Comparison of ENCODE assay signal across 21 cellular contexts in genomic region chr4:56859841-56860240, GRCh38.
A peak's percentile ranks its signal among the peaks of the same experiment; 100 is the strongest.
DNase-seq lines count a peak whose midpoint lies in the region; ATAC-seq and TF ChIP-seq lines count a peak whose summit lies in the region.
"Had no signal": no experiment of that assay in that cellular context is flagged by ENCODE, and none has a peak within 500 bp of the region (broad histone marks: within the 10 kb centered on the region; RNA-seq: fewer than 3 reads in every experiment).

No MANE protein-coding gene starts in this region.

- no peak overlapping the region for H3K4me3 ChIP-seq in GM06990 (replicated peaks; ENCODE audit: low read depth, low read length)
- H3K4me3 ChIP-seq: upper lobe of right lung had no signal

- H3K27me3 ChIP-seq in GM06990 (replicated peaks; ENCODE audit: control insufficient read depth, insufficient read depth, low read length), result no peaks in the 10 kb centered on the region
- H3K27me3 ChIP-seq: upper lobe of right lung had no signal

- no peak for TF ChIP-seq CTCF in GM06990 (IDR thresholded peaks at IDR 0.05; ENCODE audit: insufficient read depth, low read length, poor library complexity, severe bottlenecking)

- peak; percentile 64 for DNase-seq in GM06990 (ENCODE audit: extremely low read depth, insufficient read length)
- DNase-seq in COLO668 (lab: John Stamatoyannopoulos, UW; ENCODE audit: unreplicated experiment), result no peak
- DNase-seq in COLO829 (ENCODE audit: low spot score), result no peak
- DNase-seq in NCI-H187 (lab: John Stamatoyannopoulos, UW), result no peak
- DNase-seq: activated CD4-positive, CD25-positive, alpha-beta regulatory T cell; activated CD8-positive, alpha-beta memory T cell treated with anti-CD3 and anti-CD28 coated beads, Interleukin-2, amount 10 ng/mL, durations not matched to agents 7 days and 5 days; activated gamma-delta T cell treated with Interleukin-2 at 50 U/mL for 16 hours; anterior cingulate cortex; DMS79 treated with DMSO at 0.1 percent for 48 hours; foreskin keratinocyte; Karpas-422; NCI-H1436 treated with DMSO at 0.1 percent for 48 hours; SHP77 treated with DMSO at 0.1 percent for 48 hours; stimulated activated naive CD4-positive, alpha-beta T cell; T-helper 17 cell; upper lobe of right lung had no signal

- ATAC-seq in GM19043 (IDR thresholded peaks at IDR 0.05; ENCODE audit: low read depth, unreplicated experiment) (peak; percentile 58), HG02623 (IDR thresholded peaks at IDR 0.05; ENCODE audit: unreplicated experiment) (peak; percentile 50), HG03196 (IDR thresholded peaks at IDR 0.05; ENCODE audit: unreplicated experiment) (peak; percentile 55)
- no peak for ATAC-seq in activated CD4-positive, CD25-positive, alpha-beta regulatory T cell treated with anti-CD3 and anti-CD28 coated beads, Interleukin-2, amount 50 U/mL, for 24 hours
- ATAC-seq: activated CD8-positive, alpha-beta memory T cell treated with anti-CD3 and anti-CD28 coated beads, Interleukin-2, amount 10 ng/mL, durations not matched to agents 7 days and 5 days; foreskin keratinocyte; natural killer cell treated with Interleukin-12 subunit alpha and Interleukin-12 subunit beta and Interleukin-15 and Interleukin-18, amount 100 ng/mL, for 72 hours; T-helper 17 cell; upper lobe of right lung had no signal

- no peaks in the 10 kb centered on the region for H3K36me3 ChIP-seq in GM06990 (ENCODE audit: control insufficient read depth, insufficient read depth, low read length)
- H3K36me3 ChIP-seq: upper lobe of right lung had no signal

Comparison
In these comparisons a context has a peak if more than half of its experiments do, and no peak if none do; other contexts are left out.
1. ATAC-seq: peak in GM19043 (single experiment), HG02623 (single experiment) and HG03196 (single experiment); none in activated CD4-positive, CD25-positive, alpha-beta regulatory T cell treated with anti-CD3 and anti-CD28 coated beads, Interleukin-2, amount 50 U/mL, for 24 hours (0 of 2).